10 cellular contexts compared by ENCODE assay signal in the genomic region with DNA sequence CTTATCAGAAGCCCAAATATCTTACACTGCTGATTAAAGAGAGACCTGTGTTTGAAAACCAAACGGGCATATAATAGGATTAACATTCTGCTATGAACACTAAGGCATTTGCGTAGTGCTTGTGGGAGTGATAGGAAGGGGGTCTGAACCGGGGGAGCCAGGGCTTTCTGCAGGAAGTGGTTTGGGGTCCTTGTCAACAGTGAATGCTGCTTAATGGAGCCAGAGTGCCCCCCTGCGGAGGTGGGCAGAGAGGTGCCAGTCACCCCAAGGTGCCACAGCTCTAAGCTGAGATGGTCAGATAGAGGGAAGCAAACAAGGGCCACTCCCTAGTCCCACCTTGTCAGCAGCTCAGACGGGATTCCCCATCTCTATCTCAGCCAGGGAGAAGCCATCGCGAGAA. TPM values are rescaled to one million over a fixed set of nuclear protein-coding genes. Genes with fewer than 3 reads are reported as not detected.
A peak's percentile ranks its signal among the peaks of the same experiment; 100 is the strongest.
DNase-seq lines count a peak whose midpoint lies in the region; ATAC-seq and TF ChIP-seq lines count a peak whose summit lies in the region.
"Had no signal": no experiment of that assay in that cellular context is flagged by ENCODE, and none has a peak within 500 bp of the region (broad histone marks: within the 10 kb centered on the region; RNA-seq: fewer than 3 reads in every experiment).

No MANE protein-coding gene starts in this region.

- no peaks in the 10 kb centered on the region for H3K9me3 ChIP-seq in CD4-positive, alpha-beta memory T cell (ENCODE audit: control insufficient read depth in 1 of 2, low read length in 2 of 2)
- H3K9me3 ChIP-seq in HUES48 (ENCODE audit: control insufficient read depth, insufficient read depth, low read length) (no peaks in the 10 kb centered on the region), PC-3 (ENCODE audit: low read length) (no peaks in the 10 kb centered on the region)

- H4K20me1 ChIP-seq in PC-3 (ENCODE audit: low read length) = peaks cover 8% of the 10 kb centered on the region

- H3K27me3 Mint-ChIP-seq in CD4-positive, alpha-beta memory T cell = no peaks in the 10 kb centered on the region
- no peaks in the 10 kb centered on the region for H3K27me3 Mint-ChIP-seq in naive B cell

- H3K27me3 ChIP-seq in CD4-positive, alpha-beta memory T cell (ENCODE audit: insufficient read depth, low read length) = no peaks in the 10 kb centered on the region
- H3K27me3 ChIP-seq in HUES48 (ENCODE audit: control insufficient read depth, insufficient read depth, low read length) (no peaks in the 10 kb centered on the region), PC-3 (ENCODE audit: low read length) (no peaks in the 10 kb centered on the region)

- no peaks in the 10 kb centered on the region for H3F3A ChIP-seq in PC-3 (ENCODE audit: low read length, unreplicated experiment)

- no peak overlapping the region for H3K27ac ChIP-seq in CD4-positive, alpha-beta memory T cell (ENCODE audit: low read depth, low read length)
- H3K27ac ChIP-seq in HUES48 (ENCODE audit: low read depth, low read length) (peak overlapping the region; percentile 38), PC-3 (ENCODE audit: low read length) (no peak overlapping the region)

- H3K4me3 ChIP-seq in CD4-positive, alpha-beta memory T cell (ENCODE audit: low read length in 2 of 2) = no peak overlapping the region
- H3K4me3 ChIP-seq in HUES48 (ENCODE audit: low read depth, low read length) = no peak overlapping the region
- no peak overlapping the region for H3K4me3 ChIP-seq in PC-3 (ENCODE audit: low read length)

- H3K79me2 ChIP-seq in PC-3 (ENCODE audit: low read length) = peaks cover 83% of the 10 kb centered on the region

- H3K9ac ChIP-seq in HUES48 (ENCODE audit: low read depth, low read length) = no peak overlapping the region
- H3K9ac ChIP-seq in PC-3 (ENCODE audit: low read length) = no peak overlapping the region

- peak overlapping the region in 6 of 7 donors; percentile 22 to 81 (median 65) for H3K27ac Mint-ChIP-seq in CD4-positive, alpha-beta memory T cell
- peak overlapping the region in 2 of 6 donors; percentile 20 to 23 for H3K27ac Mint-ChIP-seq in naive B cell

- H3K36me3 Mint-ChIP-seq in CD4-positive, alpha-beta memory T cell = peaks cover 0 to 9% of the 10 kb centered on the region in 2 donors
- no peaks in the 10 kb centered on the region for H3K36me3 Mint-ChIP-seq in naive B cell

- no peaks in the 10 kb centered on the region for H3K9me3 Mint-ChIP-seq in CD4-positive, alpha-beta memory T cell
- H3K9me3 Mint-ChIP-seq in naive B cell = no peaks in the 10 kb centered on the region

- BruUV-seq in PC-3 (replicated peaks; lab: Mats Ljungman, UMichigan) = no TSS peak

- intact Hi-C loops in CD4-positive, alpha-beta memory T cell (cut with micrococcal nuclease) = no loop called here
- intact Hi-C loops in PC-3 (cut with micrococcal nuclease) = no loop called here

- H2AFZ ChIP-seq in PC-3 (ENCODE audit: low read length) = no peak overlapping the region

- TF ChIP-seq CTCF in PC-3 (conservative IDR thresholded peaks at IDR 0.05; ENCODE audit: low read depth, low read length) = no peak

- H3K4me3 Mint-ChIP-seq in CD4-positive, alpha-beta memory T cell = peak overlapping the region in 6 of 8 donors; percentile 10 to 74 (median 30)
- peak overlapping the region in 4 of 8 donors; percentile 41 to 94 (median 46) for H3K4me3 Mint-ChIP-seq in naive B cell

- H3K4me1 Mint-ChIP-seq in CD4-positive, alpha-beta memory T cell = peaks cover 40 to 76% (median 61%) of the 10 kb centered on the region in 4 donors
- H3K4me1 Mint-ChIP-seq in naive B cell = peaks cover 40 to 71% (median 51%) of the 10 kb centered on the region in 3 donors

- no peak overlapping the region for H3K4me2 ChIP-seq in PC-3 (ENCODE audit: low read length)

- peaks cover 66% of the 10 kb centered on the region for H3K4me1 ChIP-seq in CD4-positive, alpha-beta memory T cell (ENCODE audit: insufficient read depth, low read length)
- H3K4me1 ChIP-seq in HUES48 (ENCODE audit: control insufficient read depth, insufficient read depth, low read length) (peaks cover 30% of the 10 kb centered on the region), PC-3 (ENCODE audit: insufficient read depth, low read length) (peaks cover 20% of the 10 kb centered on the region)

- no peaks in the 10 kb centered on the region for H3K9me2 ChIP-seq in PC-3 (replicated peaks; ENCODE audit: low read length)

- CTCF ChIA-PET in CD4-positive, alpha-beta memory T cell (lab: Charles Lee; ENCODE audit: partially characterized antibody) = no interaction called here
- CTCF ChIA-PET in PC-3 (lab: Charles Lee) = no interaction called here

- no peak for DNase-seq in CD4-positive, alpha-beta memory T cell
- DNase-seq in activated T-cell treated with anti-CD3 and anti-CD28 coated beads for 1 hour (ENCODE audit: low read depth) (peak; percentile 33), naive B cell (peak; percentile 24), NOMO-1 (lab: John Stamatoyannopoulos, UW; ENCODE audit: unreplicated experiment in 2 of 2) (no peak), PC-3 (no peak)
- DNase-seq: NCI-H526 had no signal

- peaks cover 10% of the 10 kb centered on the region for H3K36me3 ChIP-seq in CD4-positive, alpha-beta memory T cell (ENCODE audit: insufficient read depth, low read length)
- H3K36me3 ChIP-seq in HUES48 (ENCODE audit: control insufficient read depth, insufficient read depth, low read length) (peaks cover 9% of the 10 kb centered on the region; the same call in 1 of the 2 replicates), PC-3 (ENCODE audit: low read depth, low read length) (no peaks in the 10 kb centered on the region)

- no peak for ATAC-seq in naive B cell (ENCODE audit: low read depth in 2 of 2)
- no peak for ATAC-seq in PC-3
- ATAC-seq in GM21390 (IDR thresholded peaks at IDR 0.05; ENCODE audit: unreplicated experiment) = no peak
- ATAC-seq in HG02798 (IDR thresholded peaks at IDR 0.05; ENCODE audit: poor library complexity, unreplicated experiment) = no peak

- POLR2A ChIA-PET in CD4-positive, alpha-beta memory T cell (lab: Charles Lee; ENCODE audit: partially characterized antibody) = no interaction called here
- POLR2A ChIA-PET in PC-3 (lab: Charles Lee; ENCODE audit: unreplicated experiment) = no interaction called here

RNA-seq across cellular contexts. Expression of gene NAA60, which starts 17.6 kb away (rescaled TPM):
- total RNA-seq in CD4-positive, alpha-beta memory T cell = 10 to 100 TPM; 58.1 to 62.9 TPM
- 10 to 100 TPM; 28.2 to 59.6 TPM for polyA plus RNA-seq in CD4-positive, alpha-beta memory T cell
- polyA plus RNA-seq in naive B cell (ENCODE audit: low read depth in 6 of 6) = 10 to 100 TPM; 17.0 to 48.8 (median 31.5) TPM
- total RNA-seq in PC-3 (2014; rRNA removed) = 7.6 and 9.3 TPM in 2 replicates

RNA-seq across cellular contexts. Expression of gene ZNF597, which starts 17.8 kb away (rescaled TPM):
- 1 to 10 TPM; 5.3 TPM for total RNA-seq in CD4-positive, alpha-beta memory T cell
- 1 to 10 TPM; 1.0 to 1.9 TPM for polyA plus RNA-seq in CD4-positive, alpha-beta memory T cell
- polyA plus RNA-seq in naive B cell (ENCODE audit: low read depth in 6 of 6) = 1 to 10 TPM in 5 of 6 donors, under 1 TPM in 1; 0.78 to 3.2 (median 2.3) TPM
- not detected in 2 replicates for total RNA-seq in PC-3 (2014; rRNA removed)

RNA-seq across cellular contexts. Expression of gene C16orf90, which starts 34.2 kb away (rescaled TPM):
- total RNA-seq in CD4-positive, alpha-beta memory T cell = not detected
- not detected for polyA plus RNA-seq in CD4-positive, alpha-beta memory T cell
- not detected for polyA plus RNA-seq in naive B cell (ENCODE audit: low read depth in 6 of 6)
- total RNA-seq in PC-3 (2014; rRNA removed) = not detected in 2 replicates
- total RNA-seq: mononuclear cell had no signal

RNA-seq across cellular contexts. Expression of gene CLUAP1, which starts 39.7 kb away (rescaled TPM):
- total RNA-seq in CD4-positive, alpha-beta memory T cell = 10 to 100 TPM; 24.6 to 25.4 TPM
- 10 to 100 TPM; 26.4 to 41.5 TPM for polyA plus RNA-seq in CD4-positive, alpha-beta memory T cell
- polyA plus RNA-seq in naive B cell (ENCODE audit: low read depth in 6 of 6) = 10 to 100 TPM in 5 of 6 donors, 1 to 10 TPM in 1; 7.4 to 12.5 (median 11.3) TPM
- total RNA-seq in PC-3 (2014; rRNA removed) = 6.2 and 7.9 TPM in 2 replicates

Comparison
In these comparisons a context has a peak if more than half of its experiments do, and no peak if none do; other contexts are left out.
1. DNase-seq: peak in activated T-cell treated with anti-CD3 and anti-CD28 coated beads for 1 hour (single experiment) and naive B cell (single experiment); none in CD4-positive, alpha-beta memory T cell (0 of 5), NOMO-1 (0 of 2) and PC-3 (single experiment).